Comparison of ENCODE assay signal across 26 cellular contexts in the genomic region with DNA sequence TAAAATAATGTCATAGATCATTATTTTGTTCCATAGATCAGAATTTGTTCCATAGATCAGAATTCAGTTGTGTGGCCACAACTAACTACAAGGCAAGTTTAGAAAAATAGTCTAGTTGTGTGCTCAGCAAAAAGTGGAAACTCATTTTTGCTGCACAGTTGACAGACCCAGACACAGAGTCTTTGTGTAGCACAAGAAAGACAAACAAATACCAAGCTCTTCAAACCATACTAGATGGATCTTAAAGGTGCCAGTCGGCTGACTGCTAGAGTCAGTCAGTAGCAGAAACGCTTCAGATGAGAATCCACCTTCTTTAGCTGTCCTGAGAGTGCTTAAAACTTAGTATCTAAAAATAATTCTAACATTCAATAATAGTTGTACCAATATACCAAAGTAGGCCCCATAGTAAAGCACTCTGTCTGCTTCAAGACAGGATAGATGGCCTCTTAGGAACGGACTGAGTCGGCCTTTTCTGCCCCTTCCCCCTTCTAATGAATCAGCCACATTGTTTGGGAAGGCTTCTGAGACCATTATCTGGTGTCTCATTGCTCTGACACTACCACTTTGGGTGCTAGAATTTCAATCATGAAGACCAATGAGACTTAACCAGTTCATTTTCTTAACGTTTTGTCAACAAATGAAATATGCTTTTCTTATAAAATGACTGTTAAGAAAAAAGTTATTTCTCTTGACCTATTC. TPM values are rescaled to one million over a fixed set of nuclear protein-coding genes. Genes with fewer than 3 reads are reported as not detected.
DNase-seq lines count a peak whose midpoint lies in the region; ATAC-seq and TF ChIP-seq lines count a peak whose summit lies in the region.
"Had no signal": no experiment of that assay in that cellular context is flagged by ENCODE, and none has a peak within 500 bp of the region (broad histone marks: within the 10 kb centered on the region; RNA-seq: fewer than 3 reads in every experiment).

No MANE protein-coding gene starts in this region.

- intact Hi-C loops in Panc1 (cut with micrococcal nuclease; ENCODE audit: unreplicated experiment): no loop called here
- intact Hi-C loops in left colon (cut with DNase I, micrococcal nuclease): no loop called here
- intact Hi-C loops in mucosa of descending colon (cut with DNase I, micrococcal nuclease): no loop called here

- H3K36me3 ChIP-seq in Panc1 (ENCODE audit: control insufficient read depth, insufficient read depth, low read length): no peaks in the 10 kb centered on the region
- H3K36me3 ChIP-seq in osteoblast (ENCODE audit: insufficient read depth, low read length): no peaks in the 10 kb centered on the region
- no peaks in the 10 kb centered on the region for H3K36me3 ChIP-seq in mucosa of descending colon (ENCODE audit: low read depth)
- H3K36me3 ChIP-seq: sigmoid colon, tibial artery had no signal

- H3K4me3 ChIP-seq in Panc1 (ENCODE audit: low read depth in 2 of 2, low read length in 2 of 2): no peak overlapping the region
- no peak overlapping the region for H3K4me3 ChIP-seq in osteoblast (ENCODE audit: insufficient read depth, low read length)
- no peak overlapping the region for H3K4me3 ChIP-seq in mucosa of descending colon
- H3K4me3 ChIP-seq: sigmoid colon, tibial artery had no signal

- H3K9me3 ChIP-seq in Panc1 (ENCODE audit: control insufficient read depth, insufficient read depth, low read depth, low read length): no peaks in the 10 kb centered on the region
- H3K9me3 ChIP-seq in osteoblast (ENCODE audit: low read depth, low read length): no peaks in the 10 kb centered on the region
- no peaks in the 10 kb centered on the region for H3K9me3 ChIP-seq in mucosa of descending colon
- H3K9me3 ChIP-seq: sigmoid colon, tibial artery had no signal

- H3K27ac ChIP-seq in Panc1 (ENCODE audit: low read length) (peak overlapping the region; percentile 55), osteoblast (ENCODE audit: low read depth, low read length) (no peak overlapping the region), foreskin keratinocyte (no peak overlapping the region)
- H3K27ac ChIP-seq: parathyroid adenoma, sigmoid colon, tibial artery had no signal

- TF ChIP-seq CTCF in Panc1 (IDR thresholded peaks at IDR 0.05) (no peak), osteoblast (IDR thresholded peaks at IDR 0.05; ENCODE audit: extremely low read depth, low read depth, low read length) (no peak), mucosa of descending colon (IDR thresholded peaks at IDR 0.05) (no peak), foreskin keratinocyte (conservative IDR thresholded peaks at IDR 0.05) (no peak)

- H3K4me1 ChIP-seq in Panc1 (ENCODE audit: control insufficient read depth, insufficient read depth, low read length): peaks cover 22% of the 10 kb centered on the region
- H3K4me1 ChIP-seq in osteoblast (ENCODE audit: insufficient read depth, low read length): peaks cover 21% of the 10 kb centered on the region
- no peaks in the 10 kb centered on the region for H3K4me1 ChIP-seq in mucosa of descending colon (ENCODE audit: low read depth)
- H3K4me1 ChIP-seq in foreskin keratinocyte: peaks cover 10% of the 10 kb centered on the region
- H3K4me1 ChIP-seq: parathyroid adenoma, sigmoid colon had no signal

- no peak overlapping the region for H3K4me2 ChIP-seq in osteoblast (ENCODE audit: insufficient read depth, low read length)

- POLR2A ChIA-PET in Panc1 (lab: Charles Lee): interaction anchor here (0.6 kb wide), 1 partner anchor 620 kb away, joined by 3 read pairs; no protein-coding TSS in a partner anchor

- H3K27me3 ChIP-seq in Panc1 (ENCODE audit: control insufficient read depth, insufficient read depth, low read length) (no peaks in the 10 kb centered on the region), osteoblast (ENCODE audit: insufficient read depth, low read length) (no peaks in the 10 kb centered on the region), foreskin keratinocyte (no peaks in the 10 kb centered on the region)
- H3K27me3 ChIP-seq: sigmoid colon, tibial artery had no signal

- CTCF ChIA-PET in Panc1 (lab: Charles Lee): no interaction called here

- DNase-seq in Daoy (ENCODE audit: low read depth) (peak; percentile 15), Panc1 (ENCODE audit: low read depth, low spot score) (no peak), islet precursor cell (peak; percentile 59), osteoblast (ENCODE audit: insufficient read length, low spot score, missing footprints) (no peak), SKM-1 treated with dmso at 0.1 percent for 144 hours (lab: John Stamatoyannopoulos, UW; ENCODE audit: unreplicated experiment) (no peak), left colon (no peak), mucosa of descending colon (no peak), foreskin keratinocyte (no peak)
- DNase-seq: activated CD4-positive, alpha-beta T cell treated with anti-CD3 and anti-CD28 coated beads for 1 hour; activated CD8-positive, alpha-beta T cell treated with anti-CD3 and anti-CD28 coated beads for 36 hours; activated naive CD8-positive, alpha-beta T cell treated with anti-CD3 and anti-CD28 coated beads for 36 hours; CD4-positive, alpha-beta memory T cell; dermis blood vessel endothelial cell; glutamatergic neuron; H7; naive thymus-derived CD8-positive, alpha-beta T cell; NCI-H1092 treated with DMSO at 0.1 percent for 48 hours; NCI-H2029; NCI-H226; SHP77; sigmoid colon; stimulated activated naive CD8-positive, alpha-beta T cell treated with anti-CD3 and anti-CD28 coated beads, Interleukin-15, amount 100 ng/mL, for 72 hours; T-cell; tibial artery had no signal

- H2AFZ ChIP-seq in osteoblast (ENCODE audit: low read length): peak overlapping the region; percentile 71
- H2AFZ ChIP-seq: parathyroid adenoma had no signal

- no peaks in the 10 kb centered on the region for H3K79me2 ChIP-seq in osteoblast (ENCODE audit: insufficient read depth, low read length)
- H3K79me2 ChIP-seq: parathyroid adenoma had no signal

- no TSS peak for BruUV-seq in Panc1 (replicated peaks; lab: Mats Ljungman, UMichigan)

- in situ Hi-C loops in Panc1 (cut with HindIII; ENCODE audit: low pct_unique_long_range_greater_than_20kb, low sequenced_read_pairs): no loop called here

- H4K20me1 ChIP-seq in osteoblast (ENCODE audit: insufficient read depth, low read length): no peaks in the 10 kb centered on the region

- ATAC-seq in Panc1 (0 out of 2 replicates have a peak, but pooled peaks have one; percentile 31), left colon (no peak), mucosa of descending colon (no peak), foreskin keratinocyte (no peak)
- ATAC-seq: activated CD8-positive, alpha-beta T cell treated with anti-CD3 and anti-CD28 coated beads for 36 hours; naive thymus-derived CD8-positive, alpha-beta T cell; PC-3; stimulated activated naive CD8-positive, alpha-beta T cell treated with anti-CD3 and anti-CD28 coated beads, Interleukin-15, amount 100 ng/mL, for 72 hours; T-cell had no signal

RNA-seq across cellular contexts. Expression of a gene that starts 27.7 kb away (rescaled TPM):
- total RNA-seq in Daoy (2014; rRNA removed; shearing (Covaris generic)): 49.2 and 63.0 TPM in 2 replicates
- 99.4 TPM for total RNA-seq in Panc1 (2021; ENCODE audit: unreplicated experiment)
- polyA plus RNA-seq in Panc1 (2012; ENCODE audit: insufficient read length): 23.4 TPM
- 203 and 281 TPM in 2 replicates for total RNA-seq in osteoblast
- 10 to 100 TPM; 24.7 to 28.0 TPM for total RNA-seq in left colon
- 10 to 100 TPM; 21.2 to 43.3 (median 22.7) TPM for total RNA-seq in mucosa of descending colon
- 44.1 and 45.9 TPM in 2 replicates for total RNA-seq in foreskin keratinocyte
- polyA plus RNA-seq in foreskin keratinocyte: 2.9 and 3.3 TPM in 2 replicates

Comparison
In these comparisons a context has a peak if more than half of its experiments do, and no peak if none do; other contexts are left out.
1. DNase-seq: peak in Daoy (single experiment) and islet precursor cell (single experiment); none in Panc1 (single experiment), osteoblast (single experiment), SKM-1 treated with dmso at 0.1 percent for 144 hours (single experiment), left colon (0 of 2), mucosa of descending colon (0 of 3) and foreskin keratinocyte (0 of 2).